ENCODE assay signal across 4 cellular contexts in the genomic region with DNA sequence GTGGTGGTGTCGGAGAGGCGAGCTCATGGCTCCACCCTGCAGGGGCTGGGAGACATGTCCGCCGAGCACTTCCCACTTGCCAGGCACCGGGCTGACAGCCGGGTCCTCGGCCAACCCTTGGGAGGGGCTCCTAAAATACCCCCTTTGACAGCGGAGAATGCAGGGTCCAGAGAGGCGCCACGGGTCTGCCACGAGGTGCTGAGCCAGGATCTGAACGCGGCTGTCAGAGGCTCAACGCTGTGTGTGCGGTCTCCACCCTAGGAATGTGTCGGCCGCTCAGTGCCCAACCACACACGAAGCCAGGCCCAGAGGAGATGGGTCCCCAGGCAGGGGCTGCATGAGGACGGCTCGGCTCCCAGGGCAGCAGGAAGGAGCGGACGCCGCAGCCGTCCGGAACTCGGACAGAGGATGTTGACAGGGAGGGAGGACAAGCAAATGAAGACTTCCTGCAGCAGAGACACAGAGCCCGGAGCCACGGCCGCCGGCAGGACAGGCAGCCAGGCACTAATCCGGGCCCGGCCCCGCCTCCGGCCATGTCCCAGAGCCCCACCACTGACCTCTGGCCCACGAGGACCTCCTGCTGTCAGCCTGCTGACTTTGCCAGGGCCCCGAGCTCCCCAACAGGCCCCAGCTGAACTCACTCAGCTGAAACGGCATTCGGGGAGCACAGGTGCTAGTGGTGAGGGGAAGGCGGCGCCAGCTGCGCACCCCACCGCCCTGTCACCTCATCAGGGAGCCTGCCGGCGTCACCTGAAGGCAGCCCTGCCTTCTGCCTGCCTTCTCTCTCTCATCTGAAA.
TF ChIP-seq lines count a peak whose summit lies in the region.

No MANE protein-coding gene starts in this region.

TF ChIP-seq in SK-N-SH, 30 proteins besides CTCF, POLR2A, EP300 and RAD21:
- TF ChIP-seq FOXJ3 (CRISPR knock-in tag; IDR thresholded peaks at IDR 0.05) (no peak), MEF2A (IDR thresholded peaks at IDR 0.05; ENCODE audit: borderline replicate concordance, low read depth) (no peak), CHD2 (IDR thresholded peaks at IDR 0.05; ENCODE audit: low read length, partially characterized antibody) (no peak), SIN3A (IDR thresholded peaks at IDR 0.05; ENCODE audit: borderline replicate concordance, low read depth, low read length) (no peak), POLR2AphosphoS5 (IDR thresholded peaks at IDR 0.05; ENCODE audit: low read depth, low read length) (no peak), FOSL2 (IDR thresholded peaks at IDR 0.05; ENCODE audit: borderline replicate concordance, low read depth) (no peak), MXI1 (IDR thresholded peaks at IDR 0.05; ENCODE audit: low read depth, low read length) (no peak)
- TF ChIP-seq, protein P1, sequence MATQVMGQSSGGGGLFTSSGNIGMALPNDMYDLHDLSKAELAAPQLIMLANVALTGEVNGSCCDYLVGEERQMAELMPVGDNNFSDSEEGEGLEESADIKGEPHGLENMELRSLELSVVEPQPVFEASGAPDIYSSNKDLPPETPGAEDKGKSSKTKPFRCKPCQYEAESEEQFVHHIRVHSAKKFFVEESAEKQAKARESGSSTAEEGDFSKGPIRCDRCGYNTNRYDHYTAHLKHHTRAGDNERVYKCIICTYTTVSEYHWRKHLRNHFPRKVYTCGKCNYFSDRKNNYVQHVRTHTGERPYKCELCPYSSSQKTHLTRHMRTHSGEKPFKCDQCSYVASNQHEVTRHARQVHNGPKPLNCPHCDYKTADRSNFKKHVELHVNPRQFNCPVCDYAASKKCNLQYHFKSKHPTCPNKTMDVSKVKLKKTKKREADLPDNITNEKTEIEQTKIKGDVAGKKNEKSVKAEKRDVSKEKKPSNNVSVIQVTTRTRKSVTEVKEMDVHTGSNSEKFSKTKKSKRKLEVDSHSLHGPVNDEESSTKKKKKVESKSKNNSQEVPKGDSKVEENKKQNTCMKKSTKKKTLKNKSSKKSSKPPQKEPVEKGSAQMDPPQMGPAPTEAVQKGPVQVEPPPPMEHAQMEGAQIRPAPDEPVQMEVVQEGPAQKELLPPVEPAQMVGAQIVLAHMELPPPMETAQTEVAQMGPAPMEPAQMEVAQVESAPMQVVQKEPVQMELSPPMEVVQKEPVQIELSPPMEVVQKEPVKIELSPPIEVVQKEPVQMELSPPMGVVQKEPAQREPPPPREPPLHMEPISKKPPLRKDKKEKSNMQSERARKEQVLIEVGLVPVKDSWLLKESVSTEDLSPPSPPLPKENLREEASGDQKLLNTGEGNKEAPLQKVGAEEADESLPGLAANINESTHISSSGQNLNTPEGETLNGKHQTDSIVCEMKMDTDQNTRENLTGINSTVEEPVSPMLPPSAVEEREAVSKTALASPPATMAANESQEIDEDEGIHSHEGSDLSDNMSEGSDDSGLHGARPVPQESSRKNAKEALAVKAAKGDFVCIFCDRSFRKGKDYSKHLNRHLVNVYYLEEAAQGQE (IDR thresholded peaks at IDR 0.05; ENCODE audit: low read depth, low read length) = no peak
TF ChIP-seq in SK-N-SH: peak in this region for 0.

TF ChIP-seq in SK-N-SH treated with all-trans-retinoic acid at 6 μM for 48 hours, 23 proteins besides CTCF, POLR2A, EP300 and RAD21 (continues in another document):
- TF ChIP-seq ZNF70 (CRISPR knock-in tag; IDR thresholded peaks at IDR 0.05) (no peak), ZNF8 (CRISPR knock-in tag; IDR thresholded peaks at IDR 0.05) (no peak), SNAI2 (CRISPR knock-in tag; IDR thresholded peaks at IDR 0.05) (no peak), ZFP30 (CRISPR knock-in tag; IDR thresholded peaks at IDR 0.05) (no peak), ZFP3 (CRISPR knock-in tag; IDR thresholded peaks at IDR 0.05) (no peak), ZNF565 (CRISPR knock-in tag; conservative IDR thresholded peaks at IDR 0.05; ENCODE audit: low read depth) (no peak), RARB (CRISPR knock-in tag; IDR thresholded peaks at IDR 0.05) (no peak), OSR1 (CRISPR knock-in tag; IDR thresholded peaks at IDR 0.05) (no peak), ESRRG (CRISPR knock-in tag; IDR thresholded peaks at IDR 0.05) (no peak), ZC3H10 (CRISPR knock-in tag; IDR thresholded peaks at IDR 0.05) (no peak), CSDC2 (CRISPR knock-in tag; IDR thresholded peaks at IDR 0.05) (no peak)
- TF ChIP-seq, protein P2, sequence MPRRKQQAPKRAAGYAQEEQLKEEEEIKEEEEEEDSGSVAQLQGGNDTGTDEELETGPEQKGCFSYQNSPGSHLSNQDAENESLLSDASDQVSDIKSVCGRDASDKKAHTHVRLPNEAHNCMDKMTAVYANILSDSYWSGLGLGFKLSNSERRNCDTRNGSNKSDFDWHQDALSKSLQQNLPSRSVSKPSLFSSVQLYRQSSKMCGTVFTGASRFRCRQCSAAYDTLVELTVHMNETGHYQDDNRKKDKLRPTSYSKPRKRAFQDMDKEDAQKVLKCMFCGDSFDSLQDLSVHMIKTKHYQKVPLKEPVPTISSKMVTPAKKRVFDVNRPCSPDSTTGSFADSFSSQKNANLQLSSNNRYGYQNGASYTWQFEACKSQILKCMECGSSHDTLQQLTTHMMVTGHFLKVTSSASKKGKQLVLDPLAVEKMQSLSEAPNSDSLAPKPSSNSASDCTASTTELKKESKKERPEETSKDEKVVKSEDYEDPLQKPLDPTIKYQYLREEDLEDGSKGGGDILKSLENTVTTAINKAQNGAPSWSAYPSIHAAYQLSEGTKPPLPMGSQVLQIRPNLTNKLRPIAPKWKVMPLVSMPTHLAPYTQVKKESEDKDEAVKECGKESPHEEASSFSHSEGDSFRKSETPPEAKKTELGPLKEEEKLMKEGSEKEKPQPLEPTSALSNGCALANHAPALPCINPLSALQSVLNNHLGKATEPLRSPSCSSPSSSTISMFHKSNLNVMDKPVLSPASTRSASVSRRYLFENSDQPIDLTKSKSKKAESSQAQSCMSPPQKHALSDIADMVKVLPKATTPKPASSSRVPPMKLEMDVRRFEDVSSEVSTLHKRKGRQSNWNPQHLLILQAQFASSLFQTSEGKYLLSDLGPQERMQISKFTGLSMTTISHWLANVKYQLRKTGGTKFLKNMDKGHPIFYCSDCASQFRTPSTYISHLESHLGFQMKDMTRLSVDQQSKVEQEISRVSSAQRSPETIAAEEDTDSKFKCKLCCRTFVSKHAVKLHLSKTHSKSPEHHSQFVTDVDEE (CRISPR knock-in tag; IDR thresholded peaks at IDR 0.05) = no peak
- TF ChIP-seq, protein P3, sequence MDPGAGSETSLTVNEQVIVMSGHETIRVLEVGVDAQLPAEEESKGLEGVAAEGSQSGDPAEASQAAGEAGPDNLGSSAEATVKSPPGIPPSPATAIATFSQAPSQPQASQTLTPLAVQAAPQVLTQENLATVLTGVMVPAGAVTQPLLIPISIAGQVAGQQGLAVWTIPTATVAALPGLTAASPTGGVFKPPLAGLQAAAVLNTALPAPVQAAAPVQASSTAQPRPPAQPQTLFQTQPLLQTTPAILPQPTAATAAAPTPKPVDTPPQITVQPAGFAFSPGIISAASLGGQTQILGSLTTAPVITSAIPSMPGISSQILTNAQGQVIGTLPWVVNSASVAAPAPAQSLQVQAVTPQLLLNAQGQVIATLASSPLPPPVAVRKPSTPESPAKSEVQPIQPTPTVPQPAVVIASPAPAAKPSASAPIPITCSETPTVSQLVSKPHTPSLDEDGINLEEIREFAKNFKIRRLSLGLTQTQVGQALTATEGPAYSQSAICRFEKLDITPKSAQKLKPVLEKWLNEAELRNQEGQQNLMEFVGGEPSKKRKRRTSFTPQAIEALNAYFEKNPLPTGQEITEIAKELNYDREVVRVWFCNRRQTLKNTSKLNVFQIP (CRISPR knock-in tag; IDR thresholded peaks at IDR 0.05; ENCODE audit: borderline replicate concordance, low read depth) = no peak

TF ChIP-seq in GM12878, 131 proteins besides CTCF, POLR2A, EP300 and RAD21 (continues in another document):
- TF ChIP-seq MTA3 (IDR thresholded peaks at IDR 0.05; ENCODE audit: borderline replicate concordance, low read length) (no peak), NR2F1 (conservative IDR thresholded peaks at IDR 0.05) (no peak), STAT3 (IDR thresholded peaks at IDR 0.05; ENCODE audit: low read depth, low read length) (no peak), NRF1 (conservative IDR thresholded peaks at IDR 0.05; ENCODE audit: low read depth, low read length) (no peak), RUNX3 (IDR thresholded peaks at IDR 0.05; ENCODE audit: low read length) (0 out of 2 replicates have a peak, but pooled peaks have one; percentile 4)
- TF ChIP-seq, protein P4, sequence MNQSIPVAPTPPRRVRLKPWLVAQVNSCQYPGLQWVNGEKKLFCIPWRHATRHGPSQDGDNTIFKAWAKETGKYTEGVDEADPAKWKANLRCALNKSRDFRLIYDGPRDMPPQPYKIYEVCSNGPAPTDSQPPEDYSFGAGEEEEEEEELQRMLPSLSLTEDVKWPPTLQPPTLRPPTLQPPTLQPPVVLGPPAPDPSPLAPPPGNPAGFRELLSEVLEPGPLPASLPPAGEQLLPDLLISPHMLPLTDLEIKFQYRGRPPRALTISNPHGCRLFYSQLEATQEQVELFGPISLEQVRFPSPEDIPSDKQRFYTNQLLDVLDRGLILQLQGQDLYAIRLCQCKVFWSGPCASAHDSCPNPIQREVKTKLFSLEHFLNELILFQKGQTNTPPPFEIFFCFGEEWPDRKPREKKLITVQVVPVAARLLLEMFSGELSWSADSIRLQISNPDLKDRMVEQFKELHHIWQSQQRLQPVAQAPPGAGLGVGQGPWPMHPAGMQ (IDR thresholded peaks at IDR 0.05; ENCODE audit: borderline replicate concordance) = no peak
- TF ChIP-seq, protein P5, sequence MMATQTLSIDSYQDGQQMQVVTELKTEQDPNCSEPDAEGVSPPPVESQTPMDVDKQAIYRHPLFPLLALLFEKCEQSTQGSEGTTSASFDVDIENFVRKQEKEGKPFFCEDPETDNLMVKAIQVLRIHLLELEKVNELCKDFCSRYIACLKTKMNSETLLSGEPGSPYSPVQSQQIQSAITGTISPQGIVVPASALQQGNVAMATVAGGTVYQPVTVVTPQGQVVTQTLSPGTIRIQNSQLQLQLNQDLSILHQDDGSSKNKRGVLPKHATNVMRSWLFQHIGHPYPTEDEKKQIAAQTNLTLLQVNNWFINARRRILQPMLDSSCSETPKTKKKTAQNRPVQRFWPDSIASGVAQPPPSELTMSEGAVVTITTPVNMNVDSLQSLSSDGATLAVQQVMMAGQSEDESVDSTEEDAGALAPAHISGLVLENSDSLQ (IDR thresholded peaks at IDR 0.05) = peak; percentile 28; the same call in 1 of the 2 replicates
- TF ChIP-seq, protein P6, sequence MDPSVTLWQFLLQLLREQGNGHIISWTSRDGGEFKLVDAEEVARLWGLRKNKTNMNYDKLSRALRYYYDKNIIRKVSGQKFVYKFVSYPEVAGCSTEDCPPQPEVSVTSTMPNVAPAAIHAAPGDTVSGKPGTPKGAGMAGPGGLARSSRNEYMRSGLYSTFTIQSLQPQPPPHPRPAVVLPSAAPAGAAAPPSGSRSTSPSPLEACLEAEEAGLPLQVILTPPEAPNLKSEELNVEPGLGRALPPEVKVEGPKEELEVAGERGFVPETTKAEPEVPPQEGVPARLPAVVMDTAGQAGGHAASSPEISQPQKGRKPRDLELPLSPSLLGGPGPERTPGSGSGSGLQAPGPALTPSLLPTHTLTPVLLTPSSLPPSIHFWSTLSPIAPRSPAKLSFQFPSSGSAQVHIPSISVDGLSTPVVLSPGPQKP (IDR thresholded peaks at IDR 0.05; ENCODE audit: low read depth, low read length) = no peak
- TF ChIP-seq, protein P7, sequence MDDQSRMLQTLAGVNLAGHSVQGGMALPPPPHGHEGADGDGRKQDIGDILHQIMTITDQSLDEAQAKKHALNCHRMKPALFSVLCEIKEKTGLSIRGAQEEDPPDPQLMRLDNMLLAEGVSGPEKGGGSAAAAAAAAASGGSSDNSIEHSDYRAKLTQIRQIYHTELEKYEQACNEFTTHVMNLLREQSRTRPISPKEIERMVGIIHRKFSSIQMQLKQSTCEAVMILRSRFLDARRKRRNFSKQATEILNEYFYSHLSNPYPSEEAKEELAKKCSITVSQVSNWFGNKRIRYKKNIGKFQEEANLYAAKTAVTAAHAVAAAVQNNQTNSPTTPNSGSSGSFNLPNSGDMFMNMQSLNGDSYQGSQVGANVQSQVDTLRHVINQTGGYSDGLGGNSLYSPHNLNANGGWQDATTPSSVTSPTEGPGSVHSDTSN (IDR thresholded peaks at IDR 0.05; ENCODE audit: insufficient replicate concordance, low read depth, low read length) = peak; percentile 56

TF ChIP-seq in liver, 16 proteins besides CTCF, POLR2A, EP300 and RAD21 (continues in another document):
- TF ChIP-seq FOXA2 (IDR thresholded peaks at IDR 0.05) = no peak
- TF ChIP-seq TAF1 (conservative IDR thresholded peaks at IDR 0.05) = no peak
- TF ChIP-seq YY1 (IDR thresholded peaks at IDR 0.05) = peak; percentile 60
- no peak for TF ChIP-seq EGR1 (IDR thresholded peaks at IDR 0.05; ENCODE audit: low read depth in 2 of 2)
- TF ChIP-seq HNF4G (IDR thresholded peaks at IDR 0.05) = no peak
- TF ChIP-seq, protein P8, sequence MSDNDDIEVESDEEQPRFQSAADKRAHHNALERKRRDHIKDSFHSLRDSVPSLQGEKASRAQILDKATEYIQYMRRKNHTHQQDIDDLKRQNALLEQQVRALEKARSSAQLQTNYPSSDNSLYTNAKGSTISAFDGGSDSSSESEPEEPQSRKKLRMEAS (IDR thresholded peaks at IDR 0.05) = peak; percentile 21
- TF ChIP-seq, protein P1 (IDR thresholded peaks at IDR 0.05) = no peak
- TF ChIP-seq GABPA (IDR thresholded peaks at IDR 0.05 in 1 of 2, conservative IDR thresholded peaks at IDR 0.05 in 1 of 2) = peak in 1 of 2 donors; percentile 29
- TF ChIP-seq SP1 (IDR thresholded peaks at IDR 0.05) = peak; percentile 14
- TF ChIP-seq, protein P9, sequence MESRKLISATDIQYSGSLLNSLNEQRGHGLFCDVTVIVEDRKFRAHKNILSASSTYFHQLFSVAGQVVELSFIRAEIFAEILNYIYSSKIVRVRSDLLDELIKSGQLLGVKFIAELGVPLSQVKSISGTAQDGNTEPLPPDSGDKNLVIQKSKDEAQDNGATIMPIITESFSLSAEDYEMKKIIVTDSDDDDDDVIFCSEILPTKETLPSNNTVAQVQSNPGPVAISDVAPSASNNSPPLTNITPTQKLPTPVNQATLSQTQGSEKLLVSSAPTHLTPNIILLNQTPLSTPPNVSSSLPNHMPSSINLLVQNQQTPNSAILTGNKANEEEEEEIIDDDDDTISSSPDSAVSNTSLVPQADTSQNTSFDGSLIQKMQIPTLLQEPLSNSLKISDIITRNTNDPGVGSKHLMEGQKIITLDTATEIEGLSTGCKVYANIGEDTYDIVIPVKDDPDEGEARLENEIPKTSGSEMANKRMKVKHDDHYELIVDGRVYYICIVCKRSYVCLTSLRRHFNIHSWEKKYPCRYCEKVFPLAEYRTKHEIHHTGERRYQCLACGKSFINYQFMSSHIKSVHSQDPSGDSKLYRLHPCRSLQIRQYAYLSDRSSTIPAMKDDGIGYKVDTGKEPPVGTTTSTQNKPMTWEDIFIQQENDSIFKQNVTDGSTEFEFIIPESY (IDR thresholded peaks at IDR 0.05) = no peak
- no peak for TF ChIP-seq HNF4A (conservative IDR thresholded peaks at IDR 0.05)
